ENCODE assay signal across 27 cellular contexts in the genomic region with DNA sequence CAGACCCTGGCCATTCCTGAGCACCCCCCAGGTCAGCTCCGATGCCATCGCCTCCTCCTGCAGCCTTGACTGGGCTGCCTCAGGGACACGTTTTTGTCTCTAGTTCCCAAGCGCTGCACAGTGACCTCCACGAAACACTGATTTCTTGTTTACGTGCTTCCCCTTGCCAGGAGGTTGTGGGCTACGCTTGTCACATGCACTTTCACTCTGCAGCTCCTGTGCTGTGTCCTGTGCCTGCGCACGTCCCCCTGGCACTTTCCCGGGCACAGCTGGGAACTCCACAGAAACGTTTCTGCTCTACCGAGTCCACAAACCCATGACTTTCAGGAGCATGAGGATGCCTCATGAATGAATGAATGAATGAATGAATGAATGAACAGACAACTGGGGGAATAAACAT.
DNase-seq lines count a peak whose midpoint lies in the region; ATAC-seq, FAIRE-seq and TF ChIP-seq lines count a peak whose summit lies in the region.
"Had no signal": no experiment of that assay in that cellular context is flagged by ENCODE, and none has a peak within 500 bp of the region (broad histone marks: within the 10 kb centered on the region; RNA-seq: fewer than 3 reads in every experiment).

No MANE protein-coding gene starts in this region.

- peaks cover 4% of the 10 kb centered on the region for H3K4me1 ChIP-seq in astrocyte (ENCODE audit: insufficient read depth, low read length)
- peaks cover 63% of the 10 kb centered on the region for H3K4me1 ChIP-seq in body of pancreas
- H3K4me1 ChIP-seq in pancreas: peaks cover 0 to 28% (median 15%) of the 10 kb centered on the region in 3 donors
- no peaks in the 10 kb centered on the region for H3K4me1 ChIP-seq in colonic mucosa
- no peaks in the 10 kb centered on the region for H3K4me1 ChIP-seq in PC-9 (replicated peaks; ENCODE audit: insufficient read depth)
- H3K4me1 ChIP-seq: BE2C had no signal

- DNase-seq in astrocyte (ENCODE audit: low read depth) (no peak), body of pancreas (peak; percentile 36 to 61 (median 57)), pancreas (no peak), colonic mucosa (no peak), NCI-H2171 treated with DMSO at 0.1 percent for 48 hours (lab: John Stamatoyannopoulos, UW) (no peak), PC-9 (no peak)
- DNase-seq: 8988T; ACHN; BE2C; CD4-positive, alpha-beta memory T cell; CD4-positive, CD25-positive, alpha-beta regulatory T cell; CD8-positive, alpha-beta memory T cell; COR-L47; DMS 273 treated with DMSO at 0.1 percent for 48 hours; DMS153; DMS53; DMS79; DND-41; EL; GDM1 had no signal

- ATAC-seq in body of pancreas: peak; percentile 52
- ATAC-seq in pancreas: peak; percentile 49 to 71 (median 61)
- no peak for ATAC-seq in HG03159 (IDR thresholded peaks at IDR 0.05; ENCODE audit: unreplicated experiment)
- ATAC-seq: GM12878 had no signal

- TF ChIP-seq POLR2A in body of pancreas (IDR thresholded peaks at IDR 0.05): no peak

- no peak overlapping the region for H2AFZ ChIP-seq in astrocyte (ENCODE audit: low read depth, low read length)
- no peak overlapping the region for H2AFZ ChIP-seq in PC-9

- H3K9me2 ChIP-seq in PC-9 (ENCODE audit: insufficient read depth): no peaks in the 10 kb centered on the region

- CTCF ChIA-PET in PC-9 (lab: Charles Lee): no interaction called here

- no TSS peak for BruUV-seq in PC-9 (replicated peaks; lab: Mats Ljungman, UMichigan)

- no peaks in the 10 kb centered on the region for H3K27me3 ChIP-seq in astrocyte (ENCODE audit: insufficient read depth, low read length)
- H3K27me3 ChIP-seq in body of pancreas: no peaks in the 10 kb centered on the region
- no peaks in the 10 kb centered on the region for H3K27me3 ChIP-seq in pancreas
- H3K27me3 ChIP-seq in colonic mucosa: no peaks in the 10 kb centered on the region
- H3K27me3 ChIP-seq in PC-9 (ENCODE audit: insufficient read depth, low read depth): peaks cover 75% of the 10 kb centered on the region
- H3K27me3 ChIP-seq: BE2C, BLaER1 had no signal

- H3K36me3 ChIP-seq in astrocyte (ENCODE audit: insufficient read depth, low read length) (no peaks in the 10 kb centered on the region), body of pancreas (replicated peaks in 1 of 2; ENCODE audit: insufficient read depth in 1 of 2, low read depth in 2 of 2) (no peaks in the 10 kb centered on the region), pancreas (no peaks in the 10 kb centered on the region), colonic mucosa (no peaks in the 10 kb centered on the region), PC-9 (ENCODE audit: low read depth) (no peaks in the 10 kb centered on the region)
- H3K36me3 ChIP-seq: BE2C, BLaER1 had no signal

- H3K27ac Mint-ChIP-seq in astrocyte (ENCODE audit: unreplicated experiment): peak overlapping the region; percentile 66
- H3K27ac Mint-ChIP-seq: CD14-positive monocyte; CD4-positive, alpha-beta memory T cell; CD4-positive, CD25-positive, alpha-beta regulatory T cell; CD8-positive, alpha-beta memory T cell had no signal

- H3K9ac ChIP-seq in astrocyte (ENCODE audit: low read length) (no peak overlapping the region), colonic mucosa (ENCODE audit: low read depth in 2 of 2, low read length in 2 of 2) (no peak overlapping the region)
- H3K9ac ChIP-seq: BLaER1 had no signal

- H3K27ac ChIP-seq in astrocyte (ENCODE audit: low read depth, low read length): no peak overlapping the region
- peak overlapping the region; percentile 43 to 76 (median 54) for H3K27ac ChIP-seq in body of pancreas
- H3K27ac ChIP-seq in pancreas: peak overlapping the region in 3 of 4 donors; percentile 33 to 64 (median 58)
- no peak overlapping the region for H3K27ac ChIP-seq in colonic mucosa
- no peak overlapping the region for H3K27ac ChIP-seq in PC-9
- H3K27ac ChIP-seq: BLaER1 had no signal

- peaks cover 7% of the 10 kb centered on the region for H3K27me3 Mint-ChIP-seq in astrocyte (ENCODE audit: low read depth, unreplicated experiment)
- H3K27me3 Mint-ChIP-seq: CD4-positive, alpha-beta memory T cell; CD4-positive, CD25-positive, alpha-beta regulatory T cell had no signal

- H3K79me2 ChIP-seq in astrocyte (ENCODE audit: insufficient read depth, low read length) (no peaks in the 10 kb centered on the region), PC-9 (ENCODE audit: low read depth) (no peaks in the 10 kb centered on the region)

- TF ChIP-seq CTCF in astrocyte (IDR thresholded peaks at IDR 0.05; ENCODE audit: insufficient read depth, low read depth, low read length): no peak
- no peak for TF ChIP-seq CTCF in body of pancreas (IDR thresholded peaks at IDR 0.05)
- TF ChIP-seq CTCF in pancreas (IDR thresholded peaks at IDR 0.05): no peak
- no peak for TF ChIP-seq CTCF in colonic mucosa (IDR thresholded peaks at IDR 0.05)
- TF ChIP-seq CTCF in PC-9 (conservative IDR thresholded peaks at IDR 0.05): no peak

- H3K4me3 Mint-ChIP-seq in astrocyte (ENCODE audit: unreplicated experiment): no peak overlapping the region
- H3K4me3 Mint-ChIP-seq: CD14-positive monocyte; CD4-positive, alpha-beta memory T cell; CD4-positive, CD25-positive, alpha-beta regulatory T cell; CD8-positive, alpha-beta memory T cell had no signal

- 35 to 56% methylated on average over 12 of the region's 12 CpGs for WGBS in body of pancreas, 2 donors
- WGBS in pancreas, 2 donors: 44 to 62% methylated on average over 12 of the region's 12 CpGs

- H3K4me2 ChIP-seq in astrocyte (ENCODE audit: low read length) (no peak overlapping the region), PC-9 (no peak overlapping the region)
- H3K4me2 ChIP-seq: BLaER1 had no signal

- peaks cover 32% of the 10 kb centered on the region for H3K4me1 Mint-ChIP-seq in astrocyte (ENCODE audit: low read depth, unreplicated experiment)
- H3K4me1 Mint-ChIP-seq: CD14-positive monocyte; CD4-positive, alpha-beta memory T cell; CD4-positive, CD25-positive, alpha-beta regulatory T cell; CD8-positive, alpha-beta memory T cell had no signal

- no peak overlapping the region for H3K4me3 ChIP-seq in astrocyte (ENCODE audit: insufficient read depth, low read depth, low read length)
- no peak overlapping the region for H3K4me3 ChIP-seq in body of pancreas
- H3K4me3 ChIP-seq in pancreas: no peak overlapping the region
- H3K4me3 ChIP-seq in colonic mucosa: no peak overlapping the region
- no peak overlapping the region for H3K4me3 ChIP-seq in PC-9
- H3K4me3 ChIP-seq: BLaER1, GM12878 had no signal

- no peaks in the 10 kb centered on the region for H4K20me1 ChIP-seq in astrocyte (ENCODE audit: insufficient read depth, low read length)
- no peaks in the 10 kb centered on the region for H4K20me1 ChIP-seq in PC-9 (ENCODE audit: insufficient read depth)
- H4K20me1 ChIP-seq: BLaER1 had no signal

- intact Hi-C loops in body of pancreas (cut with DNase I): no loop called here
- intact Hi-C loops in pancreas (cut with DNase I): no loop called here
- intact Hi-C loops in colonic mucosa (cut with DNase I): no loop called here
- intact Hi-C loops in PC-9 (cut with micrococcal nuclease; ENCODE audit: unreplicated experiment): no loop called here

- H3F3A ChIP-seq in PC-9 (ENCODE audit: insufficient read depth, low read depth): no peaks in the 10 kb centered on the region

- H3K9me3 ChIP-seq in astrocyte (ENCODE audit: insufficient read depth, low read depth, low read length) (no peaks in the 10 kb centered on the region), body of pancreas (no peaks in the 10 kb centered on the region), pancreas (no peaks in the 10 kb centered on the region), colonic mucosa (no peaks in the 10 kb centered on the region), PC-9 (ENCODE audit: insufficient read depth, low read depth) (no peaks in the 10 kb centered on the region)
- H3K9me3 ChIP-seq: BE2C, BLaER1 had no signal

- FAIRE-seq in astrocyte (lab: Jason Lieb, UNC): no peak
- FAIRE-seq in pancreas (lab: Jason Lieb, UNC): no peak
- FAIRE-seq: A204.1, GM12878, GM12892, GM18507 had no signal

- POLR2A ChIA-PET in PC-9 (lab: Charles Lee; ENCODE audit: unreplicated experiment): no interaction called here

- peaks cover 17% of the 10 kb centered on the region for H3K36me3 Mint-ChIP-seq in astrocyte (ENCODE audit: low read depth, unreplicated experiment)
- H3K36me3 Mint-ChIP-seq: CD14-positive monocyte; CD4-positive, alpha-beta memory T cell; CD4-positive, CD25-positive, alpha-beta regulatory T cell; CD8-positive, alpha-beta memory T cell had no signal

- peaks cover 2% of the 10 kb centered on the region for H3K9me3 Mint-ChIP-seq in astrocyte (ENCODE audit: unreplicated experiment)

Comparison
In these comparisons a context has a peak if more than half of its experiments do, and no peak if none do; other contexts are left out.
1. DNase-seq: peak in body of pancreas (4 of 4); none in astrocyte (single experiment), pancreas (0 of 6), colonic mucosa (single experiment), NCI-H2171 treated with DMSO at 0.1 percent for 48 hours (single experiment) and PC-9 (0 of 2).
2. H3K27ac ChIP-seq: peak in body of pancreas (4 of 4) and pancreas (3 of 4); none in astrocyte (single experiment), colonic mucosa (single experiment) and PC-9 (single experiment).